Comparison of ENCODE assay signal across 1 cellular context in the genomic region with DNA sequence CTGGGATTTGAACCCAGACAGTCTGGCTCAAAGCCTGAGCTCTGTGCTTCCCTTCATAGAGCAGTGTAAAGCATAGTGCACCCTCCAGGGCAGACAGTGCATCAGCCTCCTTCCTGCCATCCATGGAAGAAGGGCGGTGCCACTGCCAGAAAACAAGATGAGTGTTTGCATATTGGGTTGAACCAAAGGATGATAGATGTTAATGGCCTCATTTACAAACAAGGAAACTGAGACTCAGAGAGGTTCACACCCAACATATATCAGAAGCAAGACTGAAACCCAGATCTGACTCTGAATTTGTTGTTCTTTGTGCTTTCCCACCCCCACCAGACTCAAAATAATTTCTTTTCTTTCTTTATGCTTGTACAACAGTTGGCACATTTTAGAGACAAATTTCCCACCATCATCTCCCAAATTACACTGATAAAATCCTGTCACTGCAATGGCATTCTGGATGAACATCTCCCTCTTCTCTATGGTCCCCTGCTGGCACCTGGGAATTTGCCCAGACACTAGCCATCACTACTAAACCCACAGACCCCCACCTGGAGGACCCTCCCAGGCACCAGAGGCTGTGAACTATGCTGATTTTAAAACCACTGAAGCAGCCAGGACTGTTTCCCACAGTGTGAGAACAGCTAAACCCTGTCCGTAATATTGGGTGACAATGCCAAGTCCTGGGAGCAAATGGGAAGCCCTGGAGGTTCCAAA.
TF ChIP-seq lines count a peak whose summit lies in the region.

No MANE protein-coding gene starts in this region.

TF ChIP-seq in K562, 482 proteins besides CTCF, POLR2A, EP300 and RAD21 (continued from another document):
- TF ChIP-seq, protein P1, sequence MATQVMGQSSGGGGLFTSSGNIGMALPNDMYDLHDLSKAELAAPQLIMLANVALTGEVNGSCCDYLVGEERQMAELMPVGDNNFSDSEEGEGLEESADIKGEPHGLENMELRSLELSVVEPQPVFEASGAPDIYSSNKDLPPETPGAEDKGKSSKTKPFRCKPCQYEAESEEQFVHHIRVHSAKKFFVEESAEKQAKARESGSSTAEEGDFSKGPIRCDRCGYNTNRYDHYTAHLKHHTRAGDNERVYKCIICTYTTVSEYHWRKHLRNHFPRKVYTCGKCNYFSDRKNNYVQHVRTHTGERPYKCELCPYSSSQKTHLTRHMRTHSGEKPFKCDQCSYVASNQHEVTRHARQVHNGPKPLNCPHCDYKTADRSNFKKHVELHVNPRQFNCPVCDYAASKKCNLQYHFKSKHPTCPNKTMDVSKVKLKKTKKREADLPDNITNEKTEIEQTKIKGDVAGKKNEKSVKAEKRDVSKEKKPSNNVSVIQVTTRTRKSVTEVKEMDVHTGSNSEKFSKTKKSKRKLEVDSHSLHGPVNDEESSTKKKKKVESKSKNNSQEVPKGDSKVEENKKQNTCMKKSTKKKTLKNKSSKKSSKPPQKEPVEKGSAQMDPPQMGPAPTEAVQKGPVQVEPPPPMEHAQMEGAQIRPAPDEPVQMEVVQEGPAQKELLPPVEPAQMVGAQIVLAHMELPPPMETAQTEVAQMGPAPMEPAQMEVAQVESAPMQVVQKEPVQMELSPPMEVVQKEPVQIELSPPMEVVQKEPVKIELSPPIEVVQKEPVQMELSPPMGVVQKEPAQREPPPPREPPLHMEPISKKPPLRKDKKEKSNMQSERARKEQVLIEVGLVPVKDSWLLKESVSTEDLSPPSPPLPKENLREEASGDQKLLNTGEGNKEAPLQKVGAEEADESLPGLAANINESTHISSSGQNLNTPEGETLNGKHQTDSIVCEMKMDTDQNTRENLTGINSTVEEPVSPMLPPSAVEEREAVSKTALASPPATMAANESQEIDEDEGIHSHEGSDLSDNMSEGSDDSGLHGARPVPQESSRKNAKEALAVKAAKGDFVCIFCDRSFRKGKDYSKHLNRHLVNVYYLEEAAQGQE (CRISPR knock-in tag; IDR thresholded peaks at IDR 0.05; ENCODE audit: low read depth): no peak
- TF ChIP-seq, protein P2, sequence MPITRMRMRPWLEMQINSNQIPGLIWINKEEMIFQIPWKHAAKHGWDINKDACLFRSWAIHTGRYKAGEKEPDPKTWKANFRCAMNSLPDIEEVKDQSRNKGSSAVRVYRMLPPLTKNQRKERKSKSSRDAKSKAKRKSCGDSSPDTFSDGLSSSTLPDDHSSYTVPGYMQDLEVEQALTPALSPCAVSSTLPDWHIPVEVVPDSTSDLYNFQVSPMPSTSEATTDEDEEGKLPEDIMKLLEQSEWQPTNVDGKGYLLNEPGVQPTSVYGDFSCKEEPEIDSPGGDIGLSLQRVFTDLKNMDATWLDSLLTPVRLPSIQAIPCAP (CRISPR knock-in tag; IDR thresholded peaks at IDR 0.05; ENCODE audit: borderline replicate concordance): no peak
- TF ChIP-seq SRSF7 (optimal IDR thresholded peaks at IDR 0.05; ENCODE audit: low read depth, low read length) (no peak), ZNF699 (CRISPR knock-in tag; IDR thresholded peaks at IDR 0.05; ENCODE audit: insufficient replicate concordance) (no peak), ZNF764 (CRISPR knock-in tag; IDR thresholded peaks at IDR 0.05; ENCODE audit: low read depth) (no peak), ZNF175 (CRISPR knock-in tag; IDR thresholded peaks at IDR 0.05; ENCODE audit: low read depth) (no peak), ZKSCAN3 (CRISPR knock-in tag; IDR thresholded peaks at IDR 0.05) (no peak), ZNF124 (CRISPR knock-in tag; IDR thresholded peaks at IDR 0.05) (no peak), PYGO2 (tag; IDR thresholded peaks at IDR 0.05) (no peak), NCOR1 (IDR thresholded peaks at IDR 0.05) (no peak), MCM7 (IDR thresholded peaks at IDR 0.05) (no peak)
- TF ChIP-seq, protein P3, sequence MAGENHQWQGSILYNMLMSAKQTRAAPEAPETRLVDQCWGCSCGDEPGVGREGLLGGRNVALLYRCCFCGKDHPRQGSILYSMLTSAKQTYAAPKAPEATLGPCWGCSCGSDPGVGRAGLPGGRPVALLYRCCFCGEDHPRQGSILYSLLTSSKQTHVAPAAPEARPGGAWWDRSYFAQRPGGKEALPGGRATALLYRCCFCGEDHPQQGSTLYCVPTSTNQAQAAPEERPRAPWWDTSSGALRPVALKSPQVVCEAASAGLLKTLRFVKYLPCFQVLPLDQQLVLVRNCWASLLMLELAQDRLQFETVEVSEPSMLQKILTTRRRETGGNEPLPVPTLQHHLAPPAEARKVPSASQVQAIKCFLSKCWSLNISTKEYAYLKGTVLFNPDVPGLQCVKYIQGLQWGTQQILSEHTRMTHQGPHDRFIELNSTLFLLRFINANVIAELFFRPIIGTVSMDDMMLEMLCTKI (IDR thresholded peaks at IDR 0.05; ENCODE audit: partially characterized antibody): no peak
- TF ChIP-seq, protein P4, sequence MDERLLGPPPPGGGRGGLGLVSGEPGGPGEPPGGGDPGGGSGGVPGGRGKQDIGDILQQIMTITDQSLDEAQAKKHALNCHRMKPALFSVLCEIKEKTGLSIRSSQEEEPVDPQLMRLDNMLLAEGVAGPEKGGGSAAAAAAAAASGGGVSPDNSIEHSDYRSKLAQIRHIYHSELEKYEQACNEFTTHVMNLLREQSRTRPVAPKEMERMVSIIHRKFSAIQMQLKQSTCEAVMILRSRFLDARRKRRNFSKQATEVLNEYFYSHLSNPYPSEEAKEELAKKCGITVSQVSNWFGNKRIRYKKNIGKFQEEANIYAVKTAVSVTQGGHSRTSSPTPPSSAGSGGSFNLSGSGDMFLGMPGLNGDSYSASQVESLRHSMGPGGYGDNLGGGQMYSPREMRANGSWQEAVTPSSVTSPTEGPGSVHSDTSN (CRISPR knock-in tag; IDR thresholded peaks at IDR 0.05; ENCODE audit: low read depth): no peak
- TF ChIP-seq, protein P4 (tag; conservative IDR thresholded peaks at IDR 0.05; ENCODE audit: low read depth): no peak
- TF ChIP-seq, protein P5, sequence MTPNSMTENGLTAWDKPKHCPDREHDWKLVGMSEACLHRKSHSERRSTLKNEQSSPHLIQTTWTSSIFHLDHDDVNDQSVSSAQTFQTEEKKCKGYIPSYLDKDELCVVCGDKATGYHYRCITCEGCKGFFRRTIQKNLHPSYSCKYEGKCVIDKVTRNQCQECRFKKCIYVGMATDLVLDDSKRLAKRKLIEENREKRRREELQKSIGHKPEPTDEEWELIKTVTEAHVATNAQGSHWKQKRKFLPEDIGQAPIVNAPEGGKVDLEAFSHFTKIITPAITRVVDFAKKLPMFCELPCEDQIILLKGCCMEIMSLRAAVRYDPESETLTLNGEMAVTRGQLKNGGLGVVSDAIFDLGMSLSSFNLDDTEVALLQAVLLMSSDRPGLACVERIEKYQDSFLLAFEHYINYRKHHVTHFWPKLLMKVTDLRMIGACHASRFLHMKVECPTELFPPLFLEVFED (CRISPR knock-in tag; conservative IDR thresholded peaks at IDR 0.05): no peak
- TF ChIP-seq, protein P6, sequence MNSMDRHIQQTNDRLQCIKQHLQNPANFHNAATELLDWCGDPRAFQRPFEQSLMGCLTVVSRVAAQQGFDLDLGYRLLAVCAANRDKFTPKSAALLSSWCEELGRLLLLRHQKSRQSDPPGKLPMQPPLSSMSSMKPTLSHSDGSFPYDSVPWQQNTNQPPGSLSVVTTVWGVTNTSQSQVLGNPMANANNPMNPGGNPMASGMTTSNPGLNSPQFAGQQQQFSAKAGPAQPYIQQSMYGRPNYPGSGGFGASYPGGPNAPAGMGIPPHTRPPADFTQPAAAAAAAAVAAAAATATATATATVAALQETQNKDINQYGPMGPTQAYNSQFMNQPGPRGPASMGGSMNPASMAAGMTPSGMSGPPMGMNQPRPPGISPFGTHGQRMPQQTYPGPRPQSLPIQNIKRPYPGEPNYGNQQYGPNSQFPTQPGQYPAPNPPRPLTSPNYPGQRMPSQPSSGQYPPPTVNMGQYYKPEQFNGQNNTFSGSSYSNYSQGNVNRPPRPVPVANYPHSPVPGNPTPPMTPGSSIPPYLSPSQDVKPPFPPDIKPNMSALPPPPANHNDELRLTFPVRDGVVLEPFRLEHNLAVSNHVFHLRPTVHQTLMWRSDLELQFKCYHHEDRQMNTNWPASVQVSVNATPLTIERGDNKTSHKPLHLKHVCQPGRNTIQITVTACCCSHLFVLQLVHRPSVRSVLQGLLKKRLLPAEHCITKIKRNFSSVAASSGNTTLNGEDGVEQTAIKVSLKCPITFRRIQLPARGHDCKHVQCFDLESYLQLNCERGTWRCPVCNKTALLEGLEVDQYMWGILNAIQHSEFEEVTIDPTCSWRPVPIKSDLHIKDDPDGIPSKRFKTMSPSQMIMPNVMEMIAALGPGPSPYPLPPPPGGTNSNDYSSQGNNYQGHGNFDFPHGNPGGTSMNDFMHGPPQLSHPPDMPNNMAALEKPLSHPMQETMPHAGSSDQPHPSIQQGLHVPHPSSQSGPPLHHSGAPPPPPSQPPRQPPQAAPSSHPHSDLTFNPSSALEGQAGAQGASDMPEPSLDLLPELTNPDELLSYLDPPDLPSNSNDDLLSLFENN (IDR thresholded peaks at IDR 0.05; ENCODE audit: low read depth in 2 of 2, low read length in 2 of 2): no peak
